ENCODE assay signal across 8 cellular contexts in the genomic region with DNA sequence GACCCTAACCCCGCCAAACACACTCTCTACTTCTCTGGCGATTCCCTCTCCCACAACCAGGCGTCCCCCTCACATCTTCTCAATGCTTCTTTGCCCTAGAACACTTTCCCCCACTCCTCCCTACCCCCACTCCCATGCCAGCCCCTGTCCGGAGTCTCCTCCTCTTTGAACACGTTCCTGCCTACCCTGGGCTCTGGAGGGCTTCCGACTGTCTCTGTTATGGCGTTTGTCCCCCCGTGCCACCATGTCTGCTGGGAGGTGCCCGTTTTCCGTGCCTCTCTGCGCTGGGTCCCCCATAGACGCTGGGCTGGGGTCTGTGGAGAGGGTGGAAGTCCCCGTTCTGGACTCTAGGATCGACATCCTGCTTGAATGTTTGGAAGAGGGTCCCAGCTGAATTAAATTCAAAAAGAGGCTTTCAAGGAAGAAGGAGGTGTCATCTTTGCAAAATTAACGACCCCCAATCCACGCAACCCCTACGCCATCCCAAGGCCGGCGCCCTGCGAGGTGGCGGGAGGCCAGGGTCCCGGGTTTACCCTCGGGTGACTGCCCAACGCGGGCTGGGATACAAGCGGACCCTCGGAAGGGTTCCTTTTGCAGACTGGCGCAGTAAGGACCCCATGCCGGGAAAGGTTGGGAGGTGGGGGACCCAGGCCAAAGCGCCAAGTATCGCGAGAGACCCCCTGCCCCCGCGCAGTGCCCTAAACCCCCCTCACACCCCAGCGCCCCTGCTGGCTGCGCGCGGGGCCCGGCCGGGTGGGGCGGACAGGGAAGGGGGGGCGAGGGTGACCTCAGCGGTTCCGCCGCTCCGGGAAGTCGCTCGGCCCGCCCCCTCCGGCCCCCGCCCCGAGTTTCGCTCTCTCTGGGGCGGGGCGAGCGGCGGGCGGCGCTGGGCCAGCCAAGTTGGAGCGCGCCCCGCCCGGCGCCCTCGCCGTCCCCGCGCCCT. TPM values are rescaled to one million over a fixed set of nuclear protein-coding genes. Genes with fewer than 3 reads are reported as not detected.
DNase-seq lines count a peak whose midpoint lies in the region; ATAC-seq, FAIRE-seq and TF ChIP-seq lines count a peak whose summit lies in the region.

No MANE protein-coding gene starts in this region.

- peak overlapping the region; percentile 96 to 97 for H3K27ac ChIP-seq in liver (ENCODE audit: low read depth in 1 of 2, low read length in 2 of 2)

- TF ChIP-seq CTCF in D721Med (IDR thresholded peaks at IDR 0.05; ENCODE audit: insufficient read depth, missing control alignments) (peak; percentile 20), NB4 (IDR thresholded peaks at IDR 0.05; ENCODE audit: low read depth, low read length) (peak; percentile 9), liver (IDR thresholded peaks at IDR 0.05; ENCODE audit: low read depth, low read length, missing input control) (peak; percentile 11)

- peaks cover 73% of the 10 kb centered on the region for H3K4me1 Mint-ChIP-seq in dendritic cell treated with granulocyte-macrophage colony-stimulating factor and Interleukin-4, amounts not matched to agents 40 ng/mL and 50 ng/mL, for 4 days (ENCODE audit: low read depth)

- H3K27me3 Mint-ChIP-seq in dendritic cell treated with granulocyte-macrophage colony-stimulating factor and Interleukin-4, amounts not matched to agents 40 ng/mL and 50 ng/mL, for 4 days = peaks cover 25% of the 10 kb centered on the region

- TF ChIP-seq RAD21 in liver (IDR thresholded peaks at IDR 0.05) = no peak

- H3K4me3 Mint-ChIP-seq in dendritic cell treated with granulocyte-macrophage colony-stimulating factor and Interleukin-4, amounts not matched to agents 40 ng/mL and 50 ng/mL, for 4 days = peak overlapping the region; percentile 61

- no peak for FAIRE-seq in D721Med (lab: Jason Lieb, UNC)

- H3K36me3 ChIP-seq in liver (ENCODE audit: control insufficient read depth in 4 of 4, insufficient read depth in 3 of 4, low read depth in 1 of 4, low read length in 3 of 4) = no peaks in the 10 kb centered on the region

- ATAC-seq in GM21619 (IDR thresholded peaks at IDR 0.05; ENCODE audit: unreplicated experiment) = peak; percentile 57

- H3K27me3 ChIP-seq in liver (ENCODE audit: control insufficient read depth in 4 of 4, insufficient read depth in 4 of 4, low read length in 3 of 4) = no peaks in the 10 kb centered on the region

- H3K9me3 ChIP-seq in liver (ENCODE audit: control insufficient read depth in 4 of 4, low read length in 3 of 4) = no peaks in the 10 kb centered on the region

- peaks cover 19 to 40% (median 29%) of the 10 kb centered on the region in 4 donors for H3K4me1 ChIP-seq in liver (ENCODE audit: control insufficient read depth in 4 of 4, insufficient read depth in 4 of 4, low read length in 3 of 4)

- no peaks in the 10 kb centered on the region for H3K9me3 Mint-ChIP-seq in dendritic cell treated with granulocyte-macrophage colony-stimulating factor and Interleukin-4, amounts not matched to agents 40 ng/mL and 50 ng/mL, for 4 days

- DNase-seq in D721Med (ENCODE audit: insufficient read length, low spot score) (peak; percentile 79), NB4 (ENCODE audit: low read depth) (peak; percentile 78)
- peak; percentile 78 for DNase-seq in activated CD4-positive, alpha-beta T cell treated with anti-CD3 and anti-CD28 coated beads, Interleukin-2, amount 50 U/mL, for 1 hour
- DNase-seq in stimulated activated CD4-positive, alpha-beta T cell treated with anti-CD3 and anti-CD28 coated beads, Interleukin-4, amount 100 ng/mL, for 48 hours (ENCODE audit: low read depth in 2 of 2) = peak; percentile 59 to 74
- DNase-seq in NK-92 treated with Interleukin-12 subunit alpha and Interleukin-12 subunit beta, amount 100 ng/mL, for 24 hours (lab: John Stamatoyannopoulos, UW) = no peak

- H3K27ac Mint-ChIP-seq in dendritic cell treated with granulocyte-macrophage colony-stimulating factor and Interleukin-4, amounts not matched to agents 40 ng/mL and 50 ng/mL, for 4 days = peak overlapping the region; percentile 56

- H3K4me3 ChIP-seq in NB4 (ENCODE audit: low read depth, low read length) = no peak overlapping the region
- peak overlapping the region in 2 of 3 donors; percentile 42 to 76 for H3K4me3 ChIP-seq in liver (ENCODE audit: low read depth in 1 of 3, low read length in 3 of 3)

- TF ChIP-seq POLR2A in NB4 (IDR thresholded peaks at IDR 0.05; ENCODE audit: extremely low read depth, insufficient read length) = no peak

- WGBS in liver = 18% methylated on average over 68 of the region's 68 CpGs

- peak overlapping the region; percentile 72 to 87 for H3K9ac ChIP-seq in liver (ENCODE audit: low read depth in 1 of 2, low read length in 2 of 2)

- H3K36me3 Mint-ChIP-seq in dendritic cell treated with granulocyte-macrophage colony-stimulating factor and Interleukin-4, amounts not matched to agents 40 ng/mL and 50 ng/mL, for 4 days (ENCODE audit: low read depth) = peaks cover 8% of the 10 kb centered on the region

- intact Hi-C loops in dendritic cell treated with granulocyte-macrophage colony-stimulating factor and Interleukin-4, amounts not matched to agents 40 ng/mL and 50 ng/mL, for 4 days (cut with micrococcal nuclease) = no loop called here

TF ChIP-seq in liver, 16 proteins besides CTCF, POLR2A, EP300 and RAD21:
- TF ChIP-seq EGR1 (IDR thresholded peaks at IDR 0.05; ENCODE audit: low read depth in 2 of 2) = no peak
- TF ChIP-seq, protein P1, sequence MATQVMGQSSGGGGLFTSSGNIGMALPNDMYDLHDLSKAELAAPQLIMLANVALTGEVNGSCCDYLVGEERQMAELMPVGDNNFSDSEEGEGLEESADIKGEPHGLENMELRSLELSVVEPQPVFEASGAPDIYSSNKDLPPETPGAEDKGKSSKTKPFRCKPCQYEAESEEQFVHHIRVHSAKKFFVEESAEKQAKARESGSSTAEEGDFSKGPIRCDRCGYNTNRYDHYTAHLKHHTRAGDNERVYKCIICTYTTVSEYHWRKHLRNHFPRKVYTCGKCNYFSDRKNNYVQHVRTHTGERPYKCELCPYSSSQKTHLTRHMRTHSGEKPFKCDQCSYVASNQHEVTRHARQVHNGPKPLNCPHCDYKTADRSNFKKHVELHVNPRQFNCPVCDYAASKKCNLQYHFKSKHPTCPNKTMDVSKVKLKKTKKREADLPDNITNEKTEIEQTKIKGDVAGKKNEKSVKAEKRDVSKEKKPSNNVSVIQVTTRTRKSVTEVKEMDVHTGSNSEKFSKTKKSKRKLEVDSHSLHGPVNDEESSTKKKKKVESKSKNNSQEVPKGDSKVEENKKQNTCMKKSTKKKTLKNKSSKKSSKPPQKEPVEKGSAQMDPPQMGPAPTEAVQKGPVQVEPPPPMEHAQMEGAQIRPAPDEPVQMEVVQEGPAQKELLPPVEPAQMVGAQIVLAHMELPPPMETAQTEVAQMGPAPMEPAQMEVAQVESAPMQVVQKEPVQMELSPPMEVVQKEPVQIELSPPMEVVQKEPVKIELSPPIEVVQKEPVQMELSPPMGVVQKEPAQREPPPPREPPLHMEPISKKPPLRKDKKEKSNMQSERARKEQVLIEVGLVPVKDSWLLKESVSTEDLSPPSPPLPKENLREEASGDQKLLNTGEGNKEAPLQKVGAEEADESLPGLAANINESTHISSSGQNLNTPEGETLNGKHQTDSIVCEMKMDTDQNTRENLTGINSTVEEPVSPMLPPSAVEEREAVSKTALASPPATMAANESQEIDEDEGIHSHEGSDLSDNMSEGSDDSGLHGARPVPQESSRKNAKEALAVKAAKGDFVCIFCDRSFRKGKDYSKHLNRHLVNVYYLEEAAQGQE (IDR thresholded peaks at IDR 0.05) = no peak

RNA-seq across cellular contexts. Expression of gene ZBTB42, which starts 1.0 kb away (rescaled TPM):
- 1 to 10 TPM; 5.4 to 9.4 TPM for total RNA-seq in liver
- polyA plus RNA-seq in liver = 1 to 10 TPM; 1.5 to 4.4 TPM

RNA-seq across cellular contexts. Expression of gene AKT1, which starts 4.4 kb away (rescaled TPM):
- total RNA-seq in liver = 100 to 1,000 TPM in 1 of 2 donors, 10 to 100 TPM in 1; 39.2 to 192 TPM
- 10 to 100 TPM; 30.6 to 78.2 TPM for polyA plus RNA-seq in liver

RNA-seq across cellular contexts. Expression of gene SIVA1, which starts 47.0 kb away (rescaled TPM):
- 10 to 100 TPM; 67.4 to 90.4 TPM for total RNA-seq in liver
- polyA plus RNA-seq in liver = 100 to 1,000 TPM; 109 to 115 TPM
